Comparison of ENCODE assay signal across 1 cellular context in the genomic region with DNA sequence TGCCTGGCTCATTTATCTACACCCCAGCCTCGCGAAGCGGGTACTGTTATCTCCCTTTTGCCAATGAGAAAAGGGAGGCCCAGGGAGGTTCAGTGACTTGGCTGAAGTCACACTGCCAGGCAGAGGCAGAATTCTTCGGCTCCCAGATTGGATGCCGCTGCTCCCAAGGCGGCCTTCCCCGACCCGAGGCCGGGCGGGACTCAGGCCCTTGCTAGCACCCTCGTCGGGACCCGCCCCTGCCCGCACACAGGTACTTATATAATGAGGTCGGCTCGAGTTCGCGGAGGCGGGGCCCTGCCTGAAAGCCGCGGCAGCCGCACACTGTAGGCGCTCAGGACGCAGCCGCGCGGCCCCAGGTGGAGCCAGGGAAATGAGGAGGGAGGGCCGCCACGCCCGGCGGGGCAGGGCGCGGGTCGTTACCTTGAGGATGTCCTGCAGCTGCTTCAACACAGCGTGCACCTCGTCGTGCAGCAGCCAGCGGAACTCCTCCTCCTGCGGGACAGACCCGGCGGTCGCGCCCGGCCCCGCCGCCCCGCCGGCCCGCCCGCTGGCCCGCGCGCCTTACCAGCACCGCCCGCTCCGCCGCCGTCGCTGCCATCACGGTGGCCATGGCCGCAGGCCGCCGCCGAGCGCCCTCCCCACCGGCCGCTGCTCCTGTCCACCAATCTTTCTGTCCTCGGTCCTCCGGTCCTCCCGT.
TF ChIP-seq lines count a peak whose summit lies in the region.

A gene with protein sequence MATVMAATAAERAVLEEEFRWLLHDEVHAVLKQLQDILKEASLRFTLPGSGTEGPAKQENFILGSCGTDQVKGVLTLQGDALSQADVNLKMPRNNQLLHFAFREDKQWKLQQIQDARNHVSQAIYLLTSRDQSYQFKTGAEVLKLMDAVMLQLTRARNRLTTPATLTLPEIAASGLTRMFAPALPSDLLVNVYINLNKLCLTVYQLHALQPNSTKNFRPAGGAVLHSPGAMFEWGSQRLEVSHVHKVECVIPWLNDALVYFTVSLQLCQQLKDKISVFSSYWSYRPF (minus strand): TSS at position 672 of the 697 bp plus-strand sequence. CDS start 62 bp downstream, at position 610.

TF ChIP-seq in SK-N-SH treated with all-trans-retinoic acid at 6 μM for 48 hours, 23 proteins besides CTCF, POLR2A, EP300 and RAD21 (continued from another document):
- TF ChIP-seq, protein P1, sequence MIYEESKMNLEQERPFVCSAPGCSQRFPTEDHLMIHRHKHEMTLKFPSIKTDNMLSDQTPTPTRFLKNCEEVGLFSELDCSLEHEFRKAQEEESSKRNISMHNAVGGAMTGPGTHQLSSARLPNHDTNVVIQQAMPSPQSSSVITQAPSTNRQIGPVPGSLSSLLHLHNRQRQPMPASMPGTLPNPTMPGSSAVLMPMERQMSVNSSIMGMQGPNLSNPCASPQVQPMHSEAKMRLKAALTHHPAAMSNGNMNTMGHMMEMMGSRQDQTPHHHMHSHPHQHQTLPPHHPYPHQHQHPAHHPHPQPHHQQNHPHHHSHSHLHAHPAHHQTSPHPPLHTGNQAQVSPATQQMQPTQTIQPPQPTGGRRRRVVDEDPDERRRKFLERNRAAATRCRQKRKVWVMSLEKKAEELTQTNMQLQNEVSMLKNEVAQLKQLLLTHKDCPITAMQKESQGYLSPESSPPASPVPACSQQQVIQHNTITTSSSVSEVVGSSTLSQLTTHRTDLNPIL (CRISPR knock-in tag; IDR thresholded peaks at IDR 0.05; ENCODE audit: low read depth): no peak
- no peak for TF ChIP-seq ZNF565 (CRISPR knock-in tag; conservative IDR thresholded peaks at IDR 0.05; ENCODE audit: low read depth)
